12 cellular contexts compared by ENCODE assay signal in genomic region chr1:204451352-204452124, GRCh38. TPM values are rescaled to one million over a fixed set of nuclear protein-coding genes. Genes with fewer than 3 reads are reported as not detected.
DNase-seq lines count a peak whose midpoint lies in the region; ATAC-seq lines count a peak whose summit lies in the region.
"Had no signal": no experiment of that assay in that cellular context is flagged by ENCODE, and none has a peak within 500 bp of the region (broad histone marks: within the 10 kb centered on the region; RNA-seq: fewer than 3 reads in every experiment).

No MANE protein-coding gene starts in this region.

- DNase-seq in T-helper 1 cell (no peak), left lobe of liver (ENCODE audit: low spot score) (no peak), substantia nigra (lab: John Stamatoyannopoulos, UW) (no peak), NOMO-1 treated with DMSO at 0.1 percent for 48 hours (lab: John Stamatoyannopoulos, UW; ENCODE audit: unreplicated experiment) (no peak), COLO668 (lab: John Stamatoyannopoulos, UW; ENCODE audit: unreplicated experiment) (no peak)
- no peak for DNase-seq in activated naive CD8-positive, alpha-beta T cell treated with anti-CD3 and anti-CD28 coated beads, Interleukin-2, amount 50 U/mL, for 24 hours
- DNase-seq: hypothalamus, MM.1S, T1000 had no signal

- no peaks in the 10 kb centered on the region for H3K27me3 Mint-ChIP-seq in T-helper 1 cell treated with Interleukin-12 subunit alpha and Interleukin-12 subunit beta and Interleukin-4 antibody, amounts not matched to agents 30 μg/mL and 1 μg/mL, for 36 hours (ENCODE audit: low read depth)
- H3K27me3 Mint-ChIP-seq in activated naive CD8-positive, alpha-beta T cell treated with anti-CD3 and anti-CD28 coated beads, Interleukin-2, amount 50 U/mL, for 24 hours = no peaks in the 10 kb centered on the region

- peak overlapping the region; percentile 46 for H3K27ac ChIP-seq in substantia nigra (ENCODE audit: low read depth, low read length, poor library complexity, severe bottlenecking)
- H3K27ac ChIP-seq: 22Rv1 had no signal

- H3K4me3 Mint-ChIP-seq in T-helper 1 cell treated with Interleukin-12 subunit alpha and Interleukin-12 subunit beta and Interleukin-4 antibody, amounts not matched to agents 30 μg/mL and 1 μg/mL, for 36 hours = no peak overlapping the region
- no peak overlapping the region for H3K4me3 Mint-ChIP-seq in activated naive CD8-positive, alpha-beta T cell treated with anti-CD3 and anti-CD28 coated beads, Interleukin-2, amount 50 U/mL, for 24 hours

- peaks cover 38% of the 10 kb centered on the region for H3K4me1 Mint-ChIP-seq in T-helper 1 cell treated with Interleukin-12 subunit alpha and Interleukin-12 subunit beta and Interleukin-4 antibody, amounts not matched to agents 30 μg/mL and 1 μg/mL, for 36 hours (ENCODE audit: low read depth)
- peaks cover 48% of the 10 kb centered on the region for H3K4me1 Mint-ChIP-seq in activated naive CD8-positive, alpha-beta T cell treated with anti-CD3 and anti-CD28 coated beads, Interleukin-2, amount 50 U/mL, for 24 hours

- H3K9me3 Mint-ChIP-seq in T-helper 1 cell treated with Interleukin-12 subunit alpha and Interleukin-12 subunit beta and Interleukin-4 antibody, amounts not matched to agents 30 μg/mL and 1 μg/mL, for 36 hours = no peaks in the 10 kb centered on the region
- H3K9me3 Mint-ChIP-seq in activated naive CD8-positive, alpha-beta T cell treated with anti-CD3 and anti-CD28 coated beads, Interleukin-2, amount 50 U/mL, for 24 hours = no peaks in the 10 kb centered on the region

- peaks cover 18% of the 10 kb centered on the region for H3K36me3 Mint-ChIP-seq in T-helper 1 cell treated with Interleukin-12 subunit alpha and Interleukin-12 subunit beta and Interleukin-4 antibody, amounts not matched to agents 30 μg/mL and 1 μg/mL, for 36 hours (ENCODE audit: low read depth)
- peaks cover 20% of the 10 kb centered on the region for H3K36me3 Mint-ChIP-seq in activated naive CD8-positive, alpha-beta T cell treated with anti-CD3 and anti-CD28 coated beads, Interleukin-2, amount 50 U/mL, for 24 hours (ENCODE audit: low read depth)

- ATAC-seq in activated naive CD8-positive, alpha-beta T cell treated with anti-CD3 and anti-CD28 coated beads, Interleukin-2, amount 50 U/mL, for 24 hours = no peak
- peak; percentile 39 for ATAC-seq in left lobe of liver
- no peak for ATAC-seq in GM19463 (IDR thresholded peaks at IDR 0.05; ENCODE audit: unreplicated experiment)

- peak overlapping the region; percentile 67 for H3K27ac Mint-ChIP-seq in T-helper 1 cell treated with Interleukin-12 subunit alpha and Interleukin-12 subunit beta and Interleukin-4 antibody, amounts not matched to agents 30 μg/mL and 1 μg/mL, for 36 hours
- H3K27ac Mint-ChIP-seq in activated naive CD8-positive, alpha-beta T cell treated with anti-CD3 and anti-CD28 coated beads, Interleukin-2, amount 50 U/mL, for 24 hours = peak overlapping the region; percentile 35

RNA-seq across cellular contexts. Expression of gene PPP1R15B, which starts 39.9 kb away (rescaled TPM):
- 34.1 TPM for total RNA-seq in left lobe of liver

RNA-seq across cellular contexts. Expression of gene PIK3C2B, which starts 43.1 kb away (rescaled TPM):
- 14.8 TPM for total RNA-seq in left lobe of liver
